24 cellular contexts compared by ENCODE assay signal in the genomic region with DNA sequence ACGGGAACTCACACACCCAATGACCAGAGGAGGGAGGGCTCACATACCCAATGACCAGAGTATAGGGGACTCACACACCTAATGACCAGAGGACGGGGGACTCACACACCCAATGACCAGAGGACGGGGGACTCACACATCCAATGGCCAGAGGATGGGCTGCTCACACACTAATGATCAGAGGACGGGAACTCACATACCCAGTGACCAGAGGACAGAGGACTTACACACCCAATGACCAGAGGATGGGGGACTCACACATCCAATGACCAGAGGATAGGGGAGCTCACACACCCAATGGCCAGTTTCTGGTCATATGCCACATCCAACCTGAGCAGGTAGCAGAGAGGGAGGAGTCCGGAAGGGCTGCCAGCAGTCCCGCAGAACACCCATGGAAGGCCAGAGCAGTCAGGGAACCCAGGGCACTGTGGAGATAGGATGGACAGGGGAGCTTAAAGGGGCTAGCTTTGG. TPM values are rescaled to one million over a fixed set of nuclear protein-coding genes. Genes with fewer than 3 reads are reported as not detected.
A peak's percentile ranks its signal among the peaks of the same experiment; 100 is the strongest.
DNase-seq lines count a peak whose midpoint lies in the region; ATAC-seq and TF ChIP-seq lines count a peak whose summit lies in the region.
"Had no signal": no experiment of that assay in that cellular context is flagged by ENCODE, and none has a peak within 500 bp of the region (broad histone marks: within the 10 kb centered on the region; RNA-seq: fewer than 3 reads in every experiment).

No MANE protein-coding gene starts in this region.

- no peak for TF ChIP-seq POLR2A in vagina (IDR thresholded peaks at IDR 0.05)

- H3K4me3 ChIP-seq in endodermal cell (ENCODE audit: low read length) (no peak overlapping the region), lung (no peak overlapping the region), vagina (no peak overlapping the region)
- H3K4me3 ChIP-seq: GM23248, HAP-1, K562 had no signal

- no peaks in the 10 kb centered on the region for H3K9me3 Mint-ChIP-seq in endodermal cell

- H3K4me1 Mint-ChIP-seq in endodermal cell = peaks cover 4% of the 10 kb centered on the region

- H3K27ac ChIP-seq in endodermal cell (ENCODE audit: low read depth, low read length) (no peak overlapping the region), lung (ENCODE audit: low read depth in 1 of 2, low read length in 1 of 2) (no peak overlapping the region), vagina (no peak overlapping the region)
- H3K27ac ChIP-seq: C4-2B, GM23248 had no signal

- H3K36me3 Mint-ChIP-seq in endodermal cell (ENCODE audit: low read depth) = no peaks in the 10 kb centered on the region

- intact Hi-C loops in vagina (cut with DNase I) = no loop called here

- H3K36me3 ChIP-seq in endodermal cell (ENCODE audit: control insufficient read depth, insufficient read depth, low read length) = no peaks in the 10 kb centered on the region
- H3K36me3 ChIP-seq in lung (ENCODE audit: control insufficient read depth in 2 of 2, insufficient read depth in 2 of 2, low read length in 2 of 2) = no peaks in the 10 kb centered on the region
- H3K36me3 ChIP-seq in vagina = no peaks in the 10 kb centered on the region
- H3K36me3 ChIP-seq: HAP-1 had no signal

- no peak for TF ChIP-seq CTCF in endodermal cell (conservative IDR thresholded peaks at IDR 0.05)
- no peak for TF ChIP-seq CTCF in lung (IDR thresholded peaks at IDR 0.05; ENCODE audit: control extremely low read depth, extremely low read depth)
- TF ChIP-seq CTCF in vagina (IDR thresholded peaks at IDR 0.05) = no peak

- H3K4me1 ChIP-seq in endodermal cell (ENCODE audit: control insufficient read depth, insufficient read depth, low read length) (no peaks in the 10 kb centered on the region), lung (ENCODE audit: control insufficient read depth in 2 of 2, insufficient read depth in 2 of 2, low read length in 2 of 2) (no peaks in the 10 kb centered on the region), vagina (no peaks in the 10 kb centered on the region)
- H3K4me1 ChIP-seq: HAP-1 had no signal

- no peaks in the 10 kb centered on the region for H3K27me3 ChIP-seq in endodermal cell (ENCODE audit: control insufficient read depth, insufficient read depth, low read length, poor library complexity, severe bottlenecking)
- H3K27me3 ChIP-seq in lung (ENCODE audit: control insufficient read depth, insufficient read depth) = no peaks in the 10 kb centered on the region
- H3K27me3 ChIP-seq in vagina = no peaks in the 10 kb centered on the region

- H3K4me3 Mint-ChIP-seq in endodermal cell = no peak overlapping the region

- H3K27me3 Mint-ChIP-seq in endodermal cell (ENCODE audit: insufficient read depth) = peaks cover 16% of the 10 kb centered on the region

- DNase-seq in activated CD8-positive, alpha-beta memory T cell treated with anti-CD3 and anti-CD28 coated beads, Interleukin-2, amount 50 U/mL, for 48 hours = peak; percentile 38
- DNase-seq in activated CD8-positive, alpha-beta memory T cell treated with anti-CD3 and anti-CD28 coated beads for 24 hours = no peak
- peak; percentile 28 for DNase-seq in endodermal cell
- DNase-seq in lung (ENCODE audit: low spot score) = peak; percentile 17
- peak; percentile 74 to 78 for DNase-seq in vagina (ENCODE audit: extremely low spot score in 2 of 2)
- no peak for DNase-seq in stimulated activated CD4-positive, alpha-beta T cell treated with anti-CD3 and anti-CD28 coated beads, Interleukin-12 subunit alpha, Interleukin-12 subunit beta, amount 100 ng/mL, for 4 hours
- DNase-seq in NAMALWA (ENCODE audit: low spot score) = no peak
- no peak for DNase-seq in stimulated activated CD4-positive, alpha-beta T cell treated with anti-CD3 and anti-CD28 coated beads, Interleukin-4, amount 100 ng/mL, for 24 hours
- DNase-seq: Calu3; CD8-positive, alpha-beta memory T cell; GM23248; MM.1S; NCI-H1092 treated with DMSO at 0.1 percent for 48 hours; NCI-H1436 treated with DMSO at 0.1 percent for 48 hours; NCI-H1930; NCI-H2227 treated with DMSO at 0.1 percent for 48 hours; NCI-H510A; NK-92 treated with Interleukin-12 subunit alpha and Interleukin-12 subunit beta, amount 100 ng/mL, for 24 hours; SIG-M5 had no signal

- 90 to 93% methylated on average over 4 to 6 of the region's 6 CpGs for WGBS in endodermal cell (ENCODE audit: insufficient coverage in 1 of 2, insufficient read length in 1 of 2), 2 experiments
- WGBS in lung, 2 donors = 90 to 94% methylated on average over 6 of the region's 6 CpGs

- ATAC-seq in lung (ENCODE audit: insufficient read depth, low FRiP score) = no peak
- ATAC-seq: HepG2, K562 had no signal

- H3K9me3 ChIP-seq in endodermal cell (ENCODE audit: control insufficient read depth, low read length) = no peaks in the 10 kb centered on the region
- H3K9me3 ChIP-seq in lung (ENCODE audit: control insufficient read depth in 2 of 2, insufficient read depth in 1 of 2, low read length in 1 of 2) = no peaks in the 10 kb centered on the region
- no peaks in the 10 kb centered on the region for H3K9me3 ChIP-seq in vagina
- H3K9me3 ChIP-seq: HAP-1 had no signal

- H3K9ac ChIP-seq in endodermal cell (ENCODE audit: extremely low read depth, low read length, poor library complexity, severe bottlenecking) = no peak overlapping the region
- H3K9ac ChIP-seq: GM23248 had no signal

- no peak overlapping the region for H3K27ac Mint-ChIP-seq in endodermal cell

RNA-seq across cellular contexts. Expression of gene RAB6B, which starts 10.4 kb away (rescaled TPM):
- 1 to 10 TPM; 2.2 to 3.0 TPM for total RNA-seq in endodermal cell
- polyA plus RNA-seq in endodermal cell (2013, experiment 1 of 2) = 20.7 TPM
- 16.9 TPM for polyA plus RNA-seq in endodermal cell (2013, experiment 2 of 2)
- 1 to 10 TPM; 3.3 to 5.1 TPM for total RNA-seq in lung
- 1 to 10 TPM; 1.8 to 3.0 TPM for polyA plus RNA-seq in lung
- 3.7 TPM for total RNA-seq in vagina
- total RNA-seq: HepG2, HT-29 had no signal

Comparison
In these comparisons a context has a peak if more than half of its experiments do, and no peak if none do; other contexts are left out.
1. DNase-seq: peak in activated CD8-positive, alpha-beta memory T cell treated with anti-CD3 and anti-CD28 coated beads, Interleukin-2, amount 50 U/mL, for 48 hours (single experiment), endodermal cell (single experiment), lung (single experiment) and vagina (2 of 2); none in activated CD8-positive, alpha-beta memory T cell treated with anti-CD3 and anti-CD28 coated beads for 24 hours (single experiment), stimulated activated CD4-positive, alpha-beta T cell treated with anti-CD3 and anti-CD28 coated beads, Interleukin-12 subunit alpha, Interleukin-12 subunit beta, amount 100 ng/mL, for 4 hours (single experiment), NAMALWA (single experiment) and stimulated activated CD4-positive, alpha-beta T cell treated with anti-CD3 and anti-CD28 coated beads, Interleukin-4, amount 100 ng/mL, for 24 hours (single experiment).